ENCODE assay signal across 9 cellular contexts in genomic region chr17:37770631-37771518, GRCh38. TPM values are rescaled to one million over a fixed set of nuclear protein-coding genes. Genes with fewer than 3 reads are reported as not detected.
DNase-seq lines count a peak whose midpoint lies in the region; ATAC-seq and TF ChIP-seq lines count a peak whose summit lies in the region.
"Had no signal": no experiment of that assay in that cellular context is flagged by ENCODE, and none has a peak within 500 bp of the region (broad histone marks: within the 10 kb centered on the region; RNA-seq: fewer than 3 reads in every experiment).

No MANE protein-coding gene starts in this region.

- no peak overlapping the region for H3K4me3 Mint-ChIP-seq in GM23338
- H3K4me3 Mint-ChIP-seq in activated T-helper 1 cell treated with anti-CD3 and anti-CD28 coated beads, Interleukin-12 subunit alpha, Interleukin-12 subunit beta, Interleukin-2, Interleukin-4 antibody, amounts not matched to agents 30 ng/mL and 10 ng/mL and 1 ng/mL, durations not matched to agents 14 hours and 24 hours and 36 hours = no peak overlapping the region

- intact Hi-C loops in activated T-helper 1 cell treated with anti-CD3 and anti-CD28 coated beads, Interleukin-12 subunit alpha, Interleukin-12 subunit beta, Interleukin-2, Interleukin-4 antibody, amounts not matched to agents 30 ng/mL and 10 ng/mL and 1 ng/mL, durations not matched to agents 14 hours and 24 hours and 36 hours (cut with micrococcal nuclease) = loop anchor here (5.0 kb wide), 4 partner anchors 56 to 164 kb away; partner anchors contain the start of genes DDX52 and SYNRG
- intact Hi-C loops in left ventricle myocardium inferior (cut with micrococcal nuclease) = no loop called here

- ATAC-seq in GM23338 = peak; percentile 91
- no peak for ATAC-seq in GM21526 (IDR thresholded peaks at IDR 0.05; ENCODE audit: low FRiP score, unreplicated experiment)
- ATAC-seq in HG02642 (IDR thresholded peaks at IDR 0.05; ENCODE audit: poor library complexity, unreplicated experiment) = no peak

- no peaks in the 10 kb centered on the region for H3K9me2 ChIP-seq in GM23338 (ENCODE audit: insufficient read depth)

- H2AFZ ChIP-seq in GM23338 = no peak overlapping the region

- H3K27ac ChIP-seq in GM23338 (ENCODE audit: low read depth) (no peak overlapping the region), left ventricle myocardium inferior (replicated peaks) (no peak overlapping the region)

- peaks cover 15% of the 10 kb centered on the region for H3K9me3 ChIP-seq in left ventricle myocardium inferior (replicated peaks)

- H3K4me1 ChIP-seq in GM23338 (ENCODE audit: insufficient read depth) = no peaks in the 10 kb centered on the region
- H3K4me1 ChIP-seq in left ventricle myocardium inferior = no peaks in the 10 kb centered on the region

- peaks cover 18% of the 10 kb centered on the region for H3K9me3 Mint-ChIP-seq in GM23338
- H3K9me3 Mint-ChIP-seq in activated T-helper 1 cell treated with anti-CD3 and anti-CD28 coated beads, Interleukin-12 subunit alpha, Interleukin-12 subunit beta, Interleukin-2, Interleukin-4 antibody, amounts not matched to agents 30 ng/mL and 10 ng/mL and 1 ng/mL, durations not matched to agents 14 hours and 24 hours and 36 hours = no peaks in the 10 kb centered on the region

- H3K36me3 Mint-ChIP-seq in GM23338 (ENCODE audit: low read depth) = no peaks in the 10 kb centered on the region
- H3K36me3 Mint-ChIP-seq in activated T-helper 1 cell treated with anti-CD3 and anti-CD28 coated beads, Interleukin-12 subunit alpha, Interleukin-12 subunit beta, Interleukin-2, Interleukin-4 antibody, amounts not matched to agents 30 ng/mL and 10 ng/mL and 1 ng/mL, durations not matched to agents 14 hours and 24 hours and 36 hours (ENCODE audit: low read depth) = peaks cover 5% of the 10 kb centered on the region

- H3F3A ChIP-seq in GM23338 (replicated peaks; ENCODE audit: low read depth) = no peaks in the 10 kb centered on the region

- H3K4me3 ChIP-seq in GM23338 (no peak overlapping the region), left ventricle myocardium inferior (no peak overlapping the region)

- no peak overlapping the region for H3K27ac Mint-ChIP-seq in GM23338
- H3K27ac Mint-ChIP-seq in activated T-helper 1 cell treated with anti-CD3 and anti-CD28 coated beads, Interleukin-12 subunit alpha, Interleukin-12 subunit beta, Interleukin-2, Interleukin-4 antibody, amounts not matched to agents 30 ng/mL and 10 ng/mL and 1 ng/mL, durations not matched to agents 14 hours and 24 hours and 36 hours = no peak overlapping the region

- H3K36me3 ChIP-seq in GM23338 (ENCODE audit: insufficient read depth) = no peaks in the 10 kb centered on the region
- H3K36me3 ChIP-seq in left ventricle myocardium inferior = no peaks in the 10 kb centered on the region

- H4K20me1 ChIP-seq in GM23338 (replicated peaks; ENCODE audit: insufficient read depth) = no peaks in the 10 kb centered on the region

- peaks cover 3% of the 10 kb centered on the region for H3K27me3 Mint-ChIP-seq in GM23338 (ENCODE audit: insufficient read depth, low read depth, poor library complexity)
- peaks cover 20% of the 10 kb centered on the region for H3K27me3 Mint-ChIP-seq in activated T-helper 1 cell treated with anti-CD3 and anti-CD28 coated beads, Interleukin-12 subunit alpha, Interleukin-12 subunit beta, Interleukin-2, Interleukin-4 antibody, amounts not matched to agents 30 ng/mL and 10 ng/mL and 1 ng/mL, durations not matched to agents 14 hours and 24 hours and 36 hours (ENCODE audit: insufficient read depth)

- H3K79me2 ChIP-seq in GM23338 (replicated peaks; ENCODE audit: insufficient read depth) = no peaks in the 10 kb centered on the region

- H3K4me1 Mint-ChIP-seq in GM23338 = no peaks in the 10 kb centered on the region
- peaks cover 56% of the 10 kb centered on the region for H3K4me1 Mint-ChIP-seq in activated T-helper 1 cell treated with anti-CD3 and anti-CD28 coated beads, Interleukin-12 subunit alpha, Interleukin-12 subunit beta, Interleukin-2, Interleukin-4 antibody, amounts not matched to agents 30 ng/mL and 10 ng/mL and 1 ng/mL, durations not matched to agents 14 hours and 24 hours and 36 hours (ENCODE audit: low read depth)

- peak; percentile 68 for DNase-seq in AG08396 (ENCODE audit: low spot score)
- DNase-seq in GM23338 (ENCODE audit: low spot score) = peak; percentile 85
- peak; percentile 57 for DNase-seq in NCI-H526 treated with DMSO at 0.1 percent for 48 hours (lab: John Stamatoyannopoulos, UW)
- DNase-seq in activated T-helper 1 cell treated with anti-CD3 and anti-CD28 coated beads, Interleukin-12 subunit alpha, Interleukin-12 subunit beta, Interleukin-2, Interleukin-4 antibody, amounts not matched to agents 30 ng/mL and 10 ng/mL and 1 ng/mL, durations not matched to agents 14 hours and 24 hours and 36 hours (ENCODE audit: low spot score) = peak; percentile 14
- DNase-seq in left ventricle myocardium inferior = peak; percentile 29
- DNase-seq in stimulated activated CD4-positive, alpha-beta T cell treated with anti-CD3 and anti-CD28 coated beads, Interleukin-1b, Interleukin-23, amount 100 ng/mL, for 48 hours = peak; percentile 16

- no peak overlapping the region for H3K4me2 ChIP-seq in GM23338

- H3K27me3 ChIP-seq in GM23338 (ENCODE audit: insufficient read depth) = no peaks in the 10 kb centered on the region
- H3K27me3 ChIP-seq in left ventricle myocardium inferior (ENCODE audit: low read depth) = peaks cover 54% of the 10 kb centered on the region

- TF ChIP-seq CTCF in GM23338 (conservative IDR thresholded peaks at IDR 0.05; ENCODE audit: low read depth in 2 of 2) (peak; percentile 69 to 88), left ventricle myocardium inferior (IDR thresholded peaks at IDR 0.05; ENCODE audit: borderline replicate concordance) (peak; percentile 66)

TF ChIP-seq in GM23338, 12 proteins besides CTCF, POLR2A, EP300 and RAD21 (continues in another document):
- TF ChIP-seq POLR2AphosphoS5 (IDR thresholded peaks at IDR 0.05; ENCODE audit: low read depth) (no peak), JUNB (IDR thresholded peaks at IDR 0.05; ENCODE audit: unreplicated experiment) (no peak), EZH2 (IDR thresholded peaks at IDR 0.05; ENCODE audit: low read depth, unreplicated experiment) (no peak), ZNF331 (CRISPR knock-in tag; IDR thresholded peaks at IDR 0.05; ENCODE audit: low read depth) (no peak), ETS1 (IDR thresholded peaks at IDR 0.05) (no peak), EZH2phosphoT487 (IDR thresholded peaks at IDR 0.05; ENCODE audit: unreplicated experiment) (no peak), CREB1 (CRISPR knock-in tag; IDR thresholded peaks at IDR 0.05; ENCODE audit: low read depth) (no peak)

RNA-seq across cellular contexts. Expression of gene HNF1B, which starts 26.0 kb away (rescaled TPM):
- total RNA-seq in GM23338 (2014; rRNA removed; shearing (Covaris generic)) = 0.04 and 0.07 TPM in 2 replicates
- 0.19 TPM in 1 of 2 replicates, not detected in the other for polyA plus RNA-seq in GM23338 (2016; fragmentation: Nextera tagmentation; extraction: Ambion mirVana)
- total RNA-seq in activated T-helper 1 cell treated with anti-CD3 and anti-CD28 coated beads, Interleukin-12 subunit alpha, Interleukin-12 subunit beta, Interleukin-2, Interleukin-4 antibody, amounts not matched to agents 30 ng/mL and 10 ng/mL and 1 ng/mL, durations not matched to agents 14 hours and 24 hours and 36 hours = 3.2 and 3.6 TPM in 2 replicates
- not detected for total RNA-seq in left ventricle myocardium inferior
- total RNA-seq: subcutaneous adipose tissue had no signal

Comparison
In these comparisons a context has a peak if more than half of its experiments do, and no peak if none do; other contexts are left out.
1. DNase-seq: peak in every context shown above with its lines; median percentile 85 in GM23338; 68 in AG08396; 57 in NCI-H526 treated with DMSO at 0.1 percent for 48 hours; 29 in left ventricle myocardium inferior; 16 in stimulated activated CD4-positive, alpha-beta T cell treated with anti-CD3 and anti-CD28 coated beads, Interleukin-1b, Interleukin-23, amount 100 ng/mL, for 48 hours; 14 in activated T-helper 1 cell treated with anti-CD3 and anti-CD28 coated beads, Interleukin-12 subunit alpha, Interleukin-12 subunit beta, Interleukin-2, Interleukin-4 antibody, amounts not matched to agents 30 ng/mL and 10 ng/mL and 1 ng/mL, durations not matched to agents 14 hours and 24 hours and 36 hours.